In the genomic region with DNA sequence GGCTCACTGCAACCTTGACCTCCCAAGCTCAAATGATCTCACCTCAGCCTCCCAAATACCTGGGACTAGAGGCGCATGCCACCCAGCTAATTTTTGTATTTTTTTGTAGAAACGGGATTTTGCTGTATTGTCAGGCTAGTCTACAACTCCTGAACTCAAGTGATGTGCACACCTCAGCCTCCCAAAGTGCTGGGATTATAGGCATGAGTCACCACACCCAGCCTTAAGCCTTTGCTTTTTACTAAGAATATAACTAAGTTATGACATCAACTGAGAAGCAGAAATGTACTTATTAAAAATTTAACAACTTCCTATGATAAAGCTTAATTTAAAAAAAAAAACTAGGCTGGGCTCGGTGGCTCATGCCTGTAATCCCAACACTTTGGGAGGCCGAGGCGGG, we compare ENCODE assay signal across 25 cellular contexts.
"Had no signal": no experiment of that assay in that cellular context is flagged by ENCODE, and none has a peak within 500 bp of the region (broad histone marks: within the 10 kb centered on the region; RNA-seq: fewer than 3 reads in every experiment).

No MANE protein-coding gene starts in this region.

- H3K4me3 ChIP-seq: pancreas, prostate gland, right atrium auricular region, right lobe of liver, sigmoid colon, stomach, thoracic aorta, thyroid gland, tibial nerve, upper lobe of left lung, vagina had no signal

- H3K27me3 ChIP-seq: neutrophil, pancreas, right atrium auricular region, right lobe of liver, sigmoid colon, stomach, thyroid gland, tibial nerve, upper lobe of left lung, vagina had no signal

- ATAC-seq: natural killer cell treated with Interleukin-12 subunit alpha and Interleukin-12 subunit beta and Interleukin-15 and Interleukin-18, amount 100 ng/mL, for 72 hours; pancreas; right lobe of liver; stimulated activated effector memory CD8-positive, alpha-beta T cell treated with anti-CD3 and anti-CD28 coated beads, Interleukin-12 subunit alpha, Interleukin-12 subunit beta, amount 100 ng/mL, for 72 hours; stimulated activated naive B cell treated with anti-CD40 and anti-IgM and Interleukin-4, amounts not matched to agents 10 μg/mL and 1 μg/mL and 100 μg/mL, for 72 hours had no signal

- H3K9me3 ChIP-seq: neutrophil, pancreas, prostate gland, right atrium auricular region, right lobe of liver, sigmoid colon, stomach, thoracic aorta, thyroid gland, tibial nerve, upper lobe of left lung, vagina had no signal

- DNase-seq: nephron progenitor cell; nucleus accumbens; pancreas; retina; right lobe of liver; sigmoid colon; small intestine; stimulated activated CD4-positive, alpha-beta T cell treated with anti-CD3 and anti-CD28 coated beads, Interleukin-15, amount 100 ng/mL, for 24 hours; stimulated activated CD4-positive, alpha-beta T cell treated with anti-CD3 and anti-CD28 coated beads, Interleukin-2, amount 100 ng/mL, for 24 hours; stimulated activated CD4-positive, alpha-beta T cell treated with anti-CD3 and anti-CD28 coated beads, Interleukin-2, amount 100 ng/mL, for 48 hours; stimulated activated CD4-positive, alpha-beta T cell treated with anti-CD3 and anti-CD28 coated beads, Interleukin-4, amount 100 ng/mL, for 24 hours; stimulated activated naive B cell treated with anti-CD40 and anti-IgM and Interleukin-4, amounts not matched to agents 10 μg/mL and 1 μg/mL and 100 μg/mL, for 72 hours; stimulated activated naive CD4-positive, alpha-beta T cell treated with Interleukin-2 at 50 U/mL for 16 hours; stomach; thyroid gland; trophoblast cell; upper lobe of left lung had no signal

- H3K4me1 ChIP-seq: pancreas, prostate gland, right atrium auricular region, right lobe of liver, stomach, thyroid gland, tibial nerve, upper lobe of left lung, vagina had no signal

- H3K27ac ChIP-seq: neutrophil, pancreas, prostate gland, right atrium auricular region, right lobe of liver, sigmoid colon, stomach, thoracic aorta, thyroid gland, tibial nerve, upper lobe of left lung, vagina had no signal
